ENCODE assay signal across 8 cellular contexts in genomic region chr1:154191990-154192450, GRCh38. TPM values are rescaled to one million over a fixed set of nuclear protein-coding genes. Genes with fewer than 3 reads are reported as not detected.
DNase-seq lines count a peak whose midpoint lies in the region; ATAC-seq and TF ChIP-seq lines count a peak whose summit lies in the region.

Gene TPM3, minus strand, starts transcription at chr1:154192100. Its CDS starts 82 bp downstream, at chr1:154192018.

- H3K27me3 Mint-ChIP-seq in effector memory CD8-positive, alpha-beta T cell, result peaks cover 34 to 55% of the 10 kb centered on the region in 2 donors

- no peaks in the 10 kb centered on the region for H3K36me3 ChIP-seq in osteoblast (ENCODE audit: insufficient read depth, low read length)

- H3K4me3 ChIP-seq in fibroblast of the aortic adventitia (ENCODE audit: low read depth, low read length) (no peak within 1 kb of the TSS), osteoblast (ENCODE audit: insufficient read depth, low read length) (no peak within 1 kb of the TSS)

- H3K9me3 Mint-ChIP-seq in effector memory CD8-positive, alpha-beta T cell, result no peaks in the 10 kb centered on the region

- no peak within 1 kb of the TSS for H3K27ac Mint-ChIP-seq in effector memory CD8-positive, alpha-beta T cell

- no peak within 1 kb of the TSS for H3K27ac ChIP-seq in osteoblast (ENCODE audit: low read depth, low read length)

- ATAC-seq in GM18861 (IDR thresholded peaks at IDR 0.05; ENCODE audit: unreplicated experiment), result no peak
- no peak for ATAC-seq in GM21825 (IDR thresholded peaks at IDR 0.05; ENCODE audit: unreplicated experiment)
- ATAC-seq in HG02884 (IDR thresholded peaks at IDR 0.05; ENCODE audit: unreplicated experiment), result no peak
- ATAC-seq in effector memory CD8-positive, alpha-beta T cell (replicated peaks), result no peak

- no peaks in the 10 kb centered on the region for H3K4me1 Mint-ChIP-seq in effector memory CD8-positive, alpha-beta T cell (ENCODE audit: low read depth in 2 of 2)

- no peak within 1 kb of the TSS for H2AFZ ChIP-seq in osteoblast (ENCODE audit: low read length)

- no peak for TF ChIP-seq CTCF in fibroblast of the aortic adventitia (IDR thresholded peaks at IDR 0.05; ENCODE audit: insufficient read depth, low read length)
- TF ChIP-seq CTCF in osteoblast (IDR thresholded peaks at IDR 0.05; ENCODE audit: extremely low read depth, low read depth, low read length), result no peak

- H3K79me2 ChIP-seq in osteoblast (ENCODE audit: insufficient read depth, low read length), result no peaks in the 10 kb centered on the region

- peaks cover 13% of the 10 kb centered on the region for H3K4me1 ChIP-seq in osteoblast (ENCODE audit: insufficient read depth, low read length)

- in situ Hi-C loops in G401 (cut with HindIII; ENCODE audit: low sequenced_read_pairs), result no loop called here

- DNase-seq in G401 (ENCODE audit: low spot score), result no peak
- peak; percentile 76 for DNase-seq in SIG-M5 (lab: John Stamatoyannopoulos, UW)
- peak; percentile 72 for DNase-seq in fibroblast of the aortic adventitia (ENCODE audit: low read depth)
- no peak for DNase-seq in osteoblast (ENCODE audit: insufficient read length, low spot score, missing footprints)
- no peak for DNase-seq in effector memory CD8-positive, alpha-beta T cell

- H3K36me3 Mint-ChIP-seq in effector memory CD8-positive, alpha-beta T cell (ENCODE audit: insufficient read depth), result no peaks in the 10 kb centered on the region

- no peak within 1 kb of the TSS for H3K4me3 Mint-ChIP-seq in effector memory CD8-positive, alpha-beta T cell

- H3K9me3 ChIP-seq in osteoblast (ENCODE audit: low read depth, low read length), result no peaks in the 10 kb centered on the region

- H3K27me3 ChIP-seq in osteoblast (ENCODE audit: insufficient read depth, low read length), result peaks cover 31% of the 10 kb centered on the region

- H3K4me2 ChIP-seq in osteoblast (ENCODE audit: insufficient read depth, low read length), result peak within 1 kb of the TSS; percentile 47

- H4K20me1 ChIP-seq in osteoblast (ENCODE audit: insufficient read depth, low read length), result no peaks in the 10 kb centered on the region

RNA-seq across cellular contexts. Expression of gene TPM3, which starts in this region (rescaled TPM):
- 384 and 782 TPM in 2 replicates for total RNA-seq in G401 (2014; rRNA removed; shearing (Covaris generic))
- total RNA-seq in fibroblast of the aortic adventitia (ENCODE audit: low replicate concordance) (427 and 649 TPM in 2 replicates), osteoblast (299 and 306 TPM in 2 replicates)

Comparison
In these comparisons a context has a peak if more than half of its experiments do, and no peak if none do; other contexts are left out.
1. DNase-seq: peak in SIG-M5 (single experiment) and fibroblast of the aortic adventitia (single experiment); none in G401 (single experiment), osteoblast (single experiment) and effector memory CD8-positive, alpha-beta T cell (0 of 3).